ENCODE assay signal across 6 cellular contexts in genomic region chr6:169697115-169697514, GRCh38. TPM values are rescaled to one million over a fixed set of nuclear protein-coding genes. Genes with fewer than 3 reads are reported as not detected.
DNase-seq lines count a peak whose midpoint lies in the region; FAIRE-seq and TF ChIP-seq lines count a peak whose summit lies in the region.
"Not testable (repeated sequence)": the region's sequence is repeated elsewhere in the genome, so short reads cannot be mapped to it uniquely, and the experiment has no call there.

No MANE protein-coding gene starts in this region.

- FAIRE-seq in astrocyte (lab: Jason Lieb, UNC) = not testable (repeated sequence)

- H3K4me2 ChIP-seq in PC-9; astrocyte (ENCODE audit: low read length): not testable (repeated sequence)

- not testable (repeated sequence) for H3K9ac ChIP-seq in astrocyte (ENCODE audit: low read length)

- H3K4me1 Mint-ChIP-seq in astrocyte (ENCODE audit: low read depth, unreplicated experiment) = not testable (repeated sequence)
- H3K4me1 Mint-ChIP-seq in neural crest cell = peaks cover 22% of the 10 kb centered on the region

- H3K9me3 Mint-ChIP-seq in astrocyte (ENCODE audit: unreplicated experiment); neural crest cell: not testable (repeated sequence)

- H3K27ac Mint-ChIP-seq in astrocyte (ENCODE audit: unreplicated experiment); neural crest cell (ENCODE audit: unreplicated experiment): not testable (repeated sequence)

- peaks cover 42% of the 10 kb centered on the region for H3K79me2 ChIP-seq in PC-9 (ENCODE audit: low read depth)
- H3K79me2 ChIP-seq in astrocyte (ENCODE audit: insufficient read depth, low read length) = peaks cover 51% of the 10 kb centered on the region

- not testable (repeated sequence) for H3K27me3 Mint-ChIP-seq in astrocyte (ENCODE audit: low read depth, unreplicated experiment); neural crest cell (ENCODE audit: low read depth)

- DNase-seq in ACHN (peak; percentile 10), fibroblast of pulmonary artery (ENCODE audit: low read depth) (peak; percentile 16), neural crest cell (ENCODE audit: low read depth, low spot score) (peak; percentile 28)
- DNase-seq in GM13976 (ENCODE audit: low spot score); PC-9; astrocyte (ENCODE audit: low read depth): not testable (repeated sequence)

- not testable (repeated sequence) for H3K27me3 ChIP-seq in PC-9 (ENCODE audit: insufficient read depth, low read depth); astrocyte (ENCODE audit: insufficient read depth, low read length)

- not testable (repeated sequence) for H3K4me3 Mint-ChIP-seq in astrocyte (ENCODE audit: unreplicated experiment); neural crest cell

- not testable (repeated sequence) for H3F3A ChIP-seq in PC-9 (ENCODE audit: insufficient read depth, low read depth)

- H3K9me3 ChIP-seq in PC-9 (ENCODE audit: insufficient read depth, low read depth); astrocyte (ENCODE audit: insufficient read depth, low read depth, low read length): not testable (repeated sequence)

- not testable (repeated sequence) for H3K4me1 ChIP-seq in PC-9 (replicated peaks; ENCODE audit: insufficient read depth)
- peaks cover 17% of the 10 kb centered on the region for H3K4me1 ChIP-seq in astrocyte (ENCODE audit: insufficient read depth, low read length)

- TF ChIP-seq CTCF in GM13976 (IDR thresholded peaks at IDR 0.05; ENCODE audit: borderline replicate concordance, control extremely low read depth, extremely low read depth, insufficient read depth, missing control alignments) (peak; percentile 21), PC-9 (conservative IDR thresholded peaks at IDR 0.05) (peak; percentile 37; the same call in 1 of the 2 replicates), astrocyte (IDR thresholded peaks at IDR 0.05; ENCODE audit: insufficient read depth, low read depth, low read length) (peak; percentile 21), fibroblast of pulmonary artery (IDR thresholded peaks at IDR 0.05; ENCODE audit: low read length, missing control alignments) (peak; percentile 45), neural crest cell (conservative IDR thresholded peaks at IDR 0.05) (peak; percentile 53)

- BruUV-seq in PC-9 (replicated peaks; lab: Mats Ljungman, UMichigan) = not testable (repeated sequence)

- not testable (repeated sequence) for H3K27ac ChIP-seq in PC-9; astrocyte (ENCODE audit: low read depth, low read length)

- not testable (repeated sequence) for H4K20me1 ChIP-seq in PC-9 (ENCODE audit: insufficient read depth); astrocyte (ENCODE audit: insufficient read depth, low read length)

- intact Hi-C loops in PC-9 (cut with micrococcal nuclease; ENCODE audit: unreplicated experiment) = not testable (repeated sequence)

- H3K36me3 Mint-ChIP-seq in astrocyte (ENCODE audit: low read depth, unreplicated experiment) (peaks cover 12% of the 10 kb centered on the region), neural crest cell (ENCODE audit: low read depth) (peaks cover 24% of the 10 kb centered on the region)

- CTCF ChIA-PET in PC-9 (lab: Charles Lee) = not testable (repeated sequence)

- not testable (repeated sequence) for H2AFZ ChIP-seq in PC-9; astrocyte (ENCODE audit: low read depth, low read length)

- in situ Hi-C loops in ACHN (cut with HindIII; ENCODE audit: low pct_ligation_motif_present, low pct_unique_long_range_greater_than_20kb, low sequenced_read_pairs); GM13976 (cut with MboI; ENCODE audit: low sequenced_read_pairs, unreplicated experiment): not testable (repeated sequence)

- not testable (repeated sequence) for H3K36me3 ChIP-seq in PC-9 (ENCODE audit: low read depth); astrocyte (ENCODE audit: insufficient read depth, low read length)

- H3K4me3 ChIP-seq in PC-9; astrocyte (ENCODE audit: insufficient read depth, low read depth, low read length); fibroblast of pulmonary artery (replicated peaks; ENCODE audit: low read depth, low read length): not testable (repeated sequence)

- POLR2A ChIA-PET in PC-9 (lab: Charles Lee; ENCODE audit: unreplicated experiment) = not testable (repeated sequence)

- not testable (repeated sequence) for H3K9me2 ChIP-seq in PC-9 (ENCODE audit: insufficient read depth)

RNA-seq across cellular contexts. Expression of gene WDR27, which starts 4.7 kb away (rescaled TPM):
- total RNA-seq in PC-9 (2021) = 54.2 and 66.5 TPM in 2 replicates
- 28.7 and 31.2 TPM in 2 replicates for total RNA-seq in astrocyte
- 102 and 103 TPM in 2 replicates for total RNA-seq in neural crest cell

RNA-seq across cellular contexts. Expression of gene C6orf120, which starts 4.8 kb away (rescaled TPM):
- 9.8 and 12.5 TPM in 2 replicates for total RNA-seq in PC-9 (2021)
- 34.6 and 37.7 TPM in 2 replicates for total RNA-seq in astrocyte
- 28.2 and 28.7 TPM in 2 replicates for total RNA-seq in neural crest cell

RNA-seq across cellular contexts. Expression of gene PHF10, which starts 27.2 kb away (rescaled TPM):
- total RNA-seq in PC-9 (2021) (20.8 and 21.7 TPM in 2 replicates), astrocyte (28.6 and 30.9 TPM in 2 replicates), neural crest cell (83.9 and 85.9 TPM in 2 replicates)

RNA-seq across cellular contexts. Expression of gene DYNLT2, which starts 54.3 kb away (rescaled TPM):
- total RNA-seq in PC-9 (2021) (1.4 and 1.5 TPM in 2 replicates), astrocyte (0.53 and 1.0 TPM in 2 replicates), neural crest cell (2.8 TPM in 2 replicates)

RNA-seq across cellular contexts. Expression of gene ERMARD, which starts 54.3 kb away (rescaled TPM):
- total RNA-seq in PC-9 (2021) (19.3 and 28.2 TPM in 2 replicates), astrocyte (13.1 and 17.5 TPM in 2 replicates), neural crest cell (24.2 and 26.3 TPM in 2 replicates)
